9 cellular contexts compared by ENCODE assay signal in genomic region chr11:27722945-27723344, GRCh38. TPM values are rescaled to one million over a fixed set of nuclear protein-coding genes. Genes with fewer than 3 reads are reported as not detected.
DNase-seq lines count a peak whose midpoint lies in the region; ATAC-seq, FAIRE-seq and TF ChIP-seq lines count a peak whose summit lies in the region.
"Had no signal": no experiment of that assay in that cellular context is flagged by ENCODE, and none has a peak within 500 bp of the region (broad histone marks: within the 10 kb centered on the region; RNA-seq: fewer than 3 reads in every experiment).

No MANE protein-coding gene starts in this region.

- no peak overlapping the region for H3K4me2 ChIP-seq in GM12878 (ENCODE audit: control insufficient read depth, insufficient read depth)

- in situ Hi-C loops in GM13977 (cut with MboI; ENCODE audit: low pct_unique_long_range_greater_than_20kb, low sequenced_read_pairs, unreplicated experiment): loop anchor here (25.0 kb wide), 2 partner anchors 814 to 1614 kb away; no protein-coding TSS in a partner anchor
- in situ Hi-C loops in GM12878 (cut with MboI): no loop called here

- CTCF ChIA-PET in GM12878 (lab: Yijun Ruan, JAX): no interaction called here

- H3K27me3 ChIP-seq in ACC112 (ENCODE audit: insufficient read depth, low read length) (peaks cover 72% of the 10 kb centered on the region), GM12878 (replicated peaks in 1 of 2; ENCODE audit: control insufficient read depth in 2 of 2, insufficient read depth in 2 of 2, low read length in 1 of 2) (peaks cover 8% of the 10 kb centered on the region in 2 experiments), Peyer's patch (peaks cover 0 to 39% of the 10 kb centered on the region in 2 donors)

- no peaks in the 10 kb centered on the region for H3K36me3 ChIP-seq in ACC112 (ENCODE audit: insufficient read depth, low read length)
- no peaks in the 10 kb centered on the region for H3K36me3 ChIP-seq in GM12878 (ENCODE audit: control insufficient read depth in 2 of 2, insufficient read depth in 2 of 2, low read length in 1 of 2)
- H3K36me3 ChIP-seq in Peyer's patch: no peaks in the 10 kb centered on the region

- RAD21 ChIA-PET in GM12878 (lab: Charles Lee; ENCODE audit: unreplicated experiment): no interaction called here

- intact Hi-C loops in GM12878 (cut with micrococcal nuclease; ENCODE audit: unreplicated experiment): loop anchor here (5.0 kb wide), 1 partner anchor 114 kb away; no protein-coding TSS in a partner anchor

- no TSS peak for BruUV-seq in GM12878 (replicated peaks; lab: Mats Ljungman, UMichigan)

- H4K20me1 ChIP-seq in GM12878 (ENCODE audit: control insufficient read depth, insufficient read depth): no peaks in the 10 kb centered on the region

- no peaks in the 10 kb centered on the region for H3K79me2 ChIP-seq in ACC112 (ENCODE audit: control insufficient read depth, insufficient read depth, low read length, unreplicated experiment)
- no peaks in the 10 kb centered on the region for H3K79me2 ChIP-seq in GM12878 (ENCODE audit: control insufficient read depth, insufficient read depth, low read length)

- H3K9ac ChIP-seq in GM12878 (ENCODE audit: control insufficient read depth, insufficient read depth, low read length): no peak overlapping the region

- TF ChIP-seq CTCF in GM13977 (IDR thresholded peaks at IDR 0.05; ENCODE audit: extremely low read depth, insufficient read depth, missing control alignments) (no peak), GM12878 (IDR thresholded peaks at IDR 0.05 in 2 of 3, conservative IDR thresholded peaks at IDR 0.05 in 1 of 3; ENCODE audit: control insufficient read depth in 2 of 3, extremely low read depth in 1 of 3, insufficient read depth in 1 of 3, low read depth in 3 of 3, low read length in 3 of 3) (peak in 1 of 3 experiments; percentile 7; a peak in 1 of 6 replicates), Peyer's patch (IDR thresholded peaks at IDR 0.05) (no peak)

- TF ChIP-seq RAD21 in GM12878 (IDR thresholded peaks at IDR 0.05; ENCODE audit: insufficient read depth, low read depth, low read length): no peak

- H3K4me1 ChIP-seq in ACC112 (ENCODE audit: control insufficient read depth, insufficient read depth, low read length, unreplicated experiment): peaks cover 6% of the 10 kb centered on the region
- H3K4me1 ChIP-seq in GM12878 (ENCODE audit: control insufficient read depth, insufficient read depth, low read length): no peaks in the 10 kb centered on the region
- H3K4me1 ChIP-seq in Peyer's patch: peaks cover 0 to 27% (median 0%) of the 10 kb centered on the region in 4 donors

- ATAC-seq in GM12878 (peak; percentile 74), HG03039 (IDR thresholded peaks at IDR 0.05; ENCODE audit: unreplicated experiment) (no peak), GM18511 (IDR thresholded peaks at IDR 0.05; ENCODE audit: unreplicated experiment) (no peak)

- DNase-seq in GM13977 (ENCODE audit: low spot score): peak; percentile 28
- no peak for DNase-seq in GM12878 (ENCODE audit: low read depth, low spot score)
- peak; percentile 59 for DNase-seq in iPS-NIHi7 (ENCODE audit: extremely low spot score)
- DNase-seq in Peyer's patch: no peak
- DNase-seq in activated effector memory CD4-positive, alpha-beta T cell treated with Interleukin-2 at 50 U/mL for 16 hours: no peak

- WGBS in GM12878 (ENCODE audit: insufficient coverage, insufficient replicate concordance, low lambda C conversion rate, missing lambda C conversion rate): 11% methylated on average over 19 of the region's 19 CpGs

- H2AFZ ChIP-seq in ACC112 (ENCODE audit: low read length, unreplicated experiment) (peak overlapping the region; percentile 32), GM12878 (ENCODE audit: control insufficient read depth, low read depth, low read length) (no peak overlapping the region)

- SMC1A ChIA-PET in GM12878 (lab: Charles Lee; ENCODE audit: uncharacterized antibody, unreplicated experiment): no interaction called here

- H3K9me3 ChIP-seq in GM12878 (replicated peaks; ENCODE audit: control insufficient read depth, insufficient read depth, low read length): no peaks in the 10 kb centered on the region; the same call in 2 of the 3 replicates
- H3K9me3 ChIP-seq in Peyer's patch: no peaks in the 10 kb centered on the region

- POLR2A ChIA-PET in GM12878 (lab: Charles Lee): no interaction called here

- TF ChIP-seq POLR2A in GM12878 (IDR thresholded peaks at IDR 0.05; ENCODE audit: low read depth, low read length) (no peak), Peyer's patch (IDR thresholded peaks at IDR 0.05) (no peak)

- FAIRE-seq in GM12878 (lab: Jason Lieb, UNC): no peak

- TF ChIP-seq EP300 in GM12878 (IDR thresholded peaks at IDR 0.05; ENCODE audit: borderline replicate concordance in 1 of 2, control insufficient read depth in 1 of 2, low read depth in 2 of 2, low read length in 2 of 2): no peak

- H3K4me3 ChIP-seq in ACC112 (ENCODE audit: low read depth, low read length) (peak overlapping the region; percentile 80), GM12878 (no peak overlapping the region), Peyer's patch (peak overlapping the region in 2 of 4 donors; percentile 39 to 47)
- H3K4me3 ChIP-seq: SK-N-MC had no signal

- H3K27ac ChIP-seq in ACC112 (ENCODE audit: low read depth, low read length) (no peak overlapping the region), GM12878 (ENCODE audit: control insufficient read depth, insufficient read depth) (no peak overlapping the region), Peyer's patch (no peak overlapping the region)
- H3K27ac ChIP-seq: SK-N-MC had no signal

TF ChIP-seq in GM12878, 131 proteins besides CTCF, POLR2A, EP300 and RAD21:
- TF ChIP-seq IKZF1 (conservative IDR thresholded peaks at IDR 0.05) (no peak), SKIL (IDR thresholded peaks at IDR 0.05; ENCODE audit: low read depth, poor library complexity, severe bottlenecking) (no peak), LARP7 (IDR thresholded peaks at IDR 0.05) (no peak), ZNF207 (IDR thresholded peaks at IDR 0.05; ENCODE audit: borderline replicate concordance) (no peak), RELB (IDR thresholded peaks at IDR 0.05; ENCODE audit: low read depth) (no peak), TCF7 (IDR thresholded peaks at IDR 0.05; ENCODE audit: borderline replicate concordance) (no peak), RFX5 (IDR thresholded peaks at IDR 0.05; ENCODE audit: low read depth, low read length) (no peak)
TF ChIP-seq in GM12878: peak in this region for 0.

RNA-seq across cellular contexts. Expression of gene BDNF, which starts 22.7 kb away (rescaled TPM):
- total RNA-seq in GM12878 (2013; cell fraction: nucleolus; rRNA removed): 0.15 and 0.23 TPM in 2 replicates
- total RNA-seq in GM12878 (2014; rRNA removed) (0.06 TPM in 1 of 2 replicates, not detected in the other), GM12878 (2014; rRNA removed; fragmentation: Illumina TruSeq; extraction: Trizol) (0.04 TPM in 1 of 2 replicates, not detected in the other), GM12878 (2021) (0.05 and 0.08 TPM in 2 replicates), Peyer's patch (1 to 10 TPM in 1 of 4 donors, under 1 TPM in 1, not detected in 2; 0.53 to 1.3 TPM)
- not detected for polyA plus RNA-seq in GM12878 (2011; ENCODE audit: low read depth)
- polyA plus RNA-seq in GM12878 (2011; rRNA removed) (0.14 and 0.15 TPM in 2 replicates), GM12878 (2014; fragmentation: Illumina TruSeq; extraction: Trizol) (0.05 TPM in 1 of 2 replicates, not detected in the other), GM12878 (2014; fragmentation: Nextera tagmentation; extraction: Ambion mirVana) (under 1 TPM; 0.02 to 0.03 TPM), GM12878 (2014; rRNA removed) (0.05 TPM in 1 of 2 replicates, not detected in the other), GM12878 (2016; fragmentation: Nextera tagmentation; extraction: Ambion mirVana) (under 1 TPM; 0.07 to 0.24 TPM)
- 0.04 and 0.07 TPM in 2 replicates for polyA plus RNA-seq in GM12878 (2011; cell fraction: cytosol; rRNA removed)
- 0.06 and 0.13 TPM in 2 replicates for polyA plus RNA-seq in GM12878 (2011; cell fraction: nucleus; rRNA removed)
- polyA plus RNA-seq in GM12878 (2012): 0.07 TPM in 1 of 2 replicates, not detected in the other
- 0.10 TPM in 1 of 2 replicates, not detected in the other for polyA minus RNA-seq in GM12878 (2011; rRNA and poly(A)+ RNA removed)
- not detected in 2 replicates for polyA minus RNA-seq in GM12878 (2011; cell fraction: cytosol; rRNA and poly(A)+ RNA removed)
- polyA minus RNA-seq in GM12878 (2011; cell fraction: nucleus; rRNA and poly(A)+ RNA removed): 0.10 and 0.12 TPM in 2 replicates

Comparison
In these comparisons a context has a peak if more than half of its experiments do, and no peak if none do; other contexts are left out.
1. DNase-seq: peak in GM13977 (single experiment) and iPS-NIHi7 (single experiment); none in GM12878 (single experiment), Peyer's patch (0 of 3) and activated effector memory CD4-positive, alpha-beta T cell treated with Interleukin-2 at 50 U/mL for 16 hours (single experiment).